ENCODE assay signal across 2 cellular contexts in the genomic region with DNA sequence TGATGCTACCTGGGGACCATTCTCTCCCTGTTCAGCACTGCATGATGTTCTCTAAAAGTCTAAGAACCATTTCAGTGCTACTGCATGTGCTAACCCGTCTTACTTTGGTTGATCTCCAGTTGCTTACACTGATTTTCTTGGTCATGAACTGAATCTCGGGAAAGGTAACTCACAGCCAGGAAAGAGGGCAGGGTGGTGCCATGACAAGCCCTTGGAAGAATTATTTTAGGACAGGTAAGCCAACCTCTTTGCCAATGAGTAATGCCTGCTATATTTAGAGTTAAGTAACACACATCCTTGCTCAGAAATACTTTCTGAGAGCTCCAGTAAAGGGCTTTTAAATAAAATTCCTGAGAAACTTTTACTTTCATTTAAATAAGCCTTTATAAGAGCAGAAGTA.
TF ChIP-seq lines count a peak whose summit lies in the region.

No MANE protein-coding gene starts in this region.

TF ChIP-seq in GM23338, 12 proteins besides CTCF, POLR2A, EP300 and RAD21 (continues in another document):
- no peak for TF ChIP-seq STAT1 (IDR thresholded peaks at IDR 0.05; ENCODE audit: unreplicated experiment)
- no peak for TF ChIP-seq CREB1 (CRISPR knock-in tag; IDR thresholded peaks at IDR 0.05; ENCODE audit: low read depth)
- no peak for TF ChIP-seq EZH2 (IDR thresholded peaks at IDR 0.05; ENCODE audit: low read depth, unreplicated experiment)
- TF ChIP-seq, protein P1, sequence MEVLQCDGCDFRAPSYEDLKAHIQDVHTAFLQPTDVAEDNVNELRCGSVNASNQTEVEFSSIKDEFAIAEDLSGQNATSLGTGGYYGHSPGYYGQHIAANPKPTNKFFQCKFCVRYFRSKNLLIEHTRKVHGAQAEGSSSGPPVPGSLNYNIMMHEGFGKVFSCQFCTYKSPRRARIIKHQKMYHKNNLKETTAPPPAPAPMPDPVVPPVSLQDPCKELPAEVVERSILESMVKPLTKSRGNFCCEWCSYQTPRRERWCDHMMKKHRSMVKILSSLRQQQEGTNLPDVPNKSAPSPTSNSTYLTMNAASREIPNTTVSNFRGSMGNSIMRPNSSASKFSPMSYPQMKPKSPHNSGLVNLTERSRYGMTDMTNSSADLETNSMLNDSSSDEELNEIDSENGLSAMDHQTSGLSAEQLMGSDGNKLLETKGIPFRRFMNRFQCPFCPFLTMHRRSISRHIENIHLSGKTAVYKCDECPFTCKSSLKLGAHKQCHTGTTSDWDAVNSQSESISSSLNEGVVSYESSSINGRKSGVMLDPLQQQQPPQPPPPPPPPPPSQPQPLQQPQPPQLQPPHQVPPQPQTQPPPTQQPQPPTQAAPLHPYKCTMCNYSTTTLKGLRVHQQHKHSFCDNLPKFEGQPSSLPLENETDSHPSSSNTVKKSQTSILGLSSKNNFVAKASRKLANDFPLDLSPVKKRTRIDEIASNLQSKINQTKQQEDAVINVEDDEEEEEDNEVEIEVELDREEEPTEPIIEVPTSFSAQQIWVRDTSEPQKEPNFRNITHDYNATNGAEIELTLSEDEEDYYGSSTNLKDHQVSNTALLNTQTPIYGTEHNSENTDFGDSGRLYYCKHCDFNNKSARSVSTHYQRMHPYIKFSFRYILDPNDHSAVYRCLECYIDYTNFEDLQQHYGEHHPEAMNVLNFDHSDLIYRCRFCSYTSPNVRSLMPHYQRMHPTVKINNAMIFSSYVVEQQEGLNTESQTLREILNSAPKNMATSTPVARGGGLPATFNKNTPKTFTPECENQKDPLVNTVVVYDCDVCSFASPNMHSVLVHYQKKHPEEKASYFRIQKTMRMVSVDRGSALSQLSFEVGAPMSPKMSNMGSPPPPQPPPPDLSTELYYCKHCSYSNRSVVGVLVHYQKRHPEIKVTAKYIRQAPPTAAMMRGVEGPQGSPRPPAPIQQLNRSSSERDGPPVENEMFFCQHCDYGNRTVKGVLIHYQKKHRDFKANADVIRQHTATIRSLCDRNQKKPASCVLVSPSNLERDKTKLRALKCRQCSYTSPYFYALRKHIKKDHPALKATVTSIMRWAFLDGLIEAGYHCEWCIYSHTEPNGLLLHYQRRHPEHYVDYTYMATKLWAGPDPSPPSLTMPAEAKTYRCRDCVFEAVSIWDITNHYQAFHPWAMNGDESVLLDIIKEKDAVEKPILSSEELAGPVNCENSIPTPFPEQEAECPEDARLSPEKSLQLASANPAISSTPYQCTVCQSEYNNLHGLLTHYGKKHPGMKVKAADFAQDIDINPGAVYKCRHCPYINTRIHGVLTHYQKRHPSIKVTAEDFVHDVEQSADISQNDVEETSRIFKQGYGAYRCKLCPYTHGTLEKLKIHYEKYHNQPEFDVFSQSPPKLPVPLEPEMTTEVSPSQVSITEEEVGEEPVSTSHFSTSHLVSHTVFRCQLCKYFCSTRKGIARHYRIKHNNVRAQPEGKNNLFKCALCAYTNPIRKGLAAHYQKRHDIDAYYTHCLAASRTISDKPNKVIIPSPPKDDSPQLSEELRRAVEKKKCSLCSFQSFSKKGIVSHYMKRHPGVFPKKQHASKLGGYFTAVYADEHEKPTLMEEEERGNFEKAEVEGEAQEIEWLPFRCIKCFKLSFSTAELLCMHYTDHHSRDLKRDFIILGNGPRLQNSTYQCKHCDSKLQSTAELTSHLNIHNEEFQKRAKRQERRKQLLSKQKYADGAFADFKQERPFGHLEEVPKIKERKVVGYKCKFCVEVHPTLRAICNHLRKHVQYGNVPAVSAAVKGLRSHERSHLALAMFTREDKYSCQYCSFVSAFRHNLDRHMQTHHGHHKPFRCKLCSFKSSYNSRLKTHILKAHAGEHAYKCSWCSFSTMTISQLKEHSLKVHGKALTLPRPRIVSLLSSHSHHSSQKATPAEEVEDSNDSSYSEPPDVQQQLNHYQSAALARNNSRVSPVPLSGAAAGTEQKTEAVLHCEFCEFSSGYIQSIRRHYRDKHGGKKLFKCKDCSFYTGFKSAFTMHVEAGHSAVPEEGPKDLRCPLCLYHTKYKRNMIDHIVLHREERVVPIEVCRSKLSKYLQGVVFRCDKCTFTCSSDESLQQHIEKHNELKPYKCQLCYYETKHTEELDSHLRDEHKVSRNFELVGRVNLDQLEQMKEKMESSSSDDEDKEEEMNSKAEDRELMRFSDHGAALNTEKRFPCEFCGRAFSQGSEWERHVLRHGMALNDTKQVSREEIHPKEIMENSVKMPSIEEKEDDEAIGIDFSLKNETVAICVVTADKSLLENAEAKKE (CRISPR knock-in tag; IDR thresholded peaks at IDR 0.05) = no peak
- no peak for TF ChIP-seq NANOG (IDR thresholded peaks at IDR 0.05; ENCODE audit: borderline replicate concordance)
- TF ChIP-seq, protein P2, sequence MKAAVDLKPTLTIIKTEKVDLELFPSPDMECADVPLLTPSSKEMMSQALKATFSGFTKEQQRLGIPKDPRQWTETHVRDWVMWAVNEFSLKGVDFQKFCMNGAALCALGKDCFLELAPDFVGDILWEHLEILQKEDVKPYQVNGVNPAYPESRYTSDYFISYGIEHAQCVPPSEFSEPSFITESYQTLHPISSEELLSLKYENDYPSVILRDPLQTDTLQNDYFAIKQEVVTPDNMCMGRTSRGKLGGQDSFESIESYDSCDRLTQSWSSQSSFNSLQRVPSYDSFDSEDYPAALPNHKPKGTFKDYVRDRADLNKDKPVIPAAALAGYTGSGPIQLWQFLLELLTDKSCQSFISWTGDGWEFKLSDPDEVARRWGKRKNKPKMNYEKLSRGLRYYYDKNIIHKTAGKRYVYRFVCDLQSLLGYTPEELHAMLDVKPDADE (IDR thresholded peaks at IDR 0.05) = no peak
- TF ChIP-seq, protein P3, sequence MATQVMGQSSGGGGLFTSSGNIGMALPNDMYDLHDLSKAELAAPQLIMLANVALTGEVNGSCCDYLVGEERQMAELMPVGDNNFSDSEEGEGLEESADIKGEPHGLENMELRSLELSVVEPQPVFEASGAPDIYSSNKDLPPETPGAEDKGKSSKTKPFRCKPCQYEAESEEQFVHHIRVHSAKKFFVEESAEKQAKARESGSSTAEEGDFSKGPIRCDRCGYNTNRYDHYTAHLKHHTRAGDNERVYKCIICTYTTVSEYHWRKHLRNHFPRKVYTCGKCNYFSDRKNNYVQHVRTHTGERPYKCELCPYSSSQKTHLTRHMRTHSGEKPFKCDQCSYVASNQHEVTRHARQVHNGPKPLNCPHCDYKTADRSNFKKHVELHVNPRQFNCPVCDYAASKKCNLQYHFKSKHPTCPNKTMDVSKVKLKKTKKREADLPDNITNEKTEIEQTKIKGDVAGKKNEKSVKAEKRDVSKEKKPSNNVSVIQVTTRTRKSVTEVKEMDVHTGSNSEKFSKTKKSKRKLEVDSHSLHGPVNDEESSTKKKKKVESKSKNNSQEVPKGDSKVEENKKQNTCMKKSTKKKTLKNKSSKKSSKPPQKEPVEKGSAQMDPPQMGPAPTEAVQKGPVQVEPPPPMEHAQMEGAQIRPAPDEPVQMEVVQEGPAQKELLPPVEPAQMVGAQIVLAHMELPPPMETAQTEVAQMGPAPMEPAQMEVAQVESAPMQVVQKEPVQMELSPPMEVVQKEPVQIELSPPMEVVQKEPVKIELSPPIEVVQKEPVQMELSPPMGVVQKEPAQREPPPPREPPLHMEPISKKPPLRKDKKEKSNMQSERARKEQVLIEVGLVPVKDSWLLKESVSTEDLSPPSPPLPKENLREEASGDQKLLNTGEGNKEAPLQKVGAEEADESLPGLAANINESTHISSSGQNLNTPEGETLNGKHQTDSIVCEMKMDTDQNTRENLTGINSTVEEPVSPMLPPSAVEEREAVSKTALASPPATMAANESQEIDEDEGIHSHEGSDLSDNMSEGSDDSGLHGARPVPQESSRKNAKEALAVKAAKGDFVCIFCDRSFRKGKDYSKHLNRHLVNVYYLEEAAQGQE (IDR thresholded peaks at IDR 0.05; ENCODE audit: unreplicated experiment) = no peak
- TF ChIP-seq POLR2AphosphoS5 (IDR thresholded peaks at IDR 0.05; ENCODE audit: low read depth) = no peak
- no peak for TF ChIP-seq JUNB (IDR thresholded peaks at IDR 0.05; ENCODE audit: unreplicated experiment)
- TF ChIP-seq EZH2phosphoT487 (IDR thresholded peaks at IDR 0.05; ENCODE audit: unreplicated experiment) = no peak

TF ChIP-seq in K562, 482 proteins besides CTCF, POLR2A, EP300 and RAD21:
- TF ChIP-seq ELF4 (CRISPR knock-in tag; IDR thresholded peaks at IDR 0.05) (no peak), ZNF212 (CRISPR knock-in tag; IDR thresholded peaks at IDR 0.05) (no peak), ZBTB7A (IDR thresholded peaks at IDR 0.05; ENCODE audit: borderline replicate concordance, control insufficient read depth, low read depth, low read length) (no peak), PRMT5 (CRISPR knock-in tag; IDR thresholded peaks at IDR 0.05) (no peak), ZNF41 (CRISPR knock-in tag; conservative IDR thresholded peaks at IDR 0.05) (no peak), ZNF586 (CRISPR knock-in tag; conservative IDR thresholded peaks at IDR 0.05) (no peak), ZNF77 (CRISPR knock-in tag; IDR thresholded peaks at IDR 0.05) (no peak), HDAC1 (IDR thresholded peaks at IDR 0.05) (no peak), ZBTB8A (IDR thresholded peaks at IDR 0.05; ENCODE audit: partially characterized antibody) (no peak), HNRNPLL (IDR thresholded peaks at IDR 0.05; ENCODE audit: low read depth, low read length, poor library complexity, severe bottlenecking) (no peak)
- TF ChIP-seq, protein P4, sequence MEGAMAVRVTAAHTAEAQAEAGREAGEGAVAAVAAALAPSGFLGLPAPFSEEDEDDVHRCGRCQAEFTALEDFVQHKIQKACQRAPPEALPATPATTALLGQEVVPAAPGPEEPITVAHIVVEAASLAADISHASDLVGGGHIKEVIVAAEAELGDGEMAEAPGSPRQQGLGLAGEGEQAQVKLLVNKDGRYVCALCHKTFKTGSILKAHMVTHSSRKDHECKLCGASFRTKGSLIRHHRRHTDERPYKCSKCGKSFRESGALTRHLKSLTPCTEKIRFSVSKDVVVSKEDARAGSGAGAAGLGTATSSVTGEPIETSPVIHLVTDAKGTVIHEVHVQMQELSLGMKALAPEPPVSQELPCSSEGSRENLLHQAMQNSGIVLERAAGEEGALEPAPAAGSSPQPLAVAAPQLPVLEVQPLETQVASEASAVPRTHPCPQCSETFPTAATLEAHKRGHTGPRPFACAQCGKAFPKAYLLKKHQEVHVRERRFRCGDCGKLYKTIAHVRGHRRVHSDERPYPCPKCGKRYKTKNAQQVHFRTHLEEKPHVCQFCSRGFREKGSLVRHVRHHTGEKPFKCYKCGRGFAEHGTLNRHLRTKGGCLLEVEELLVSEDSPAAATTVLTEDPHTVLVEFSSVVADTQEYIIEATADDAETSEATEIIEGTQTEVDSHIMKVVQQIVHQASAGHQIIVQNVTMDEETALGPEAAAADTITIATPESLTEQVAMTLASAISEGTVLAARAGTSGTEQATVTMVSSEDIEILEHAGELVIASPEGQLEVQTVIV (CRISPR knock-in tag; IDR thresholded peaks at IDR 0.05; ENCODE audit: borderline replicate concordance) = no peak
- TF ChIP-seq, protein P5, sequence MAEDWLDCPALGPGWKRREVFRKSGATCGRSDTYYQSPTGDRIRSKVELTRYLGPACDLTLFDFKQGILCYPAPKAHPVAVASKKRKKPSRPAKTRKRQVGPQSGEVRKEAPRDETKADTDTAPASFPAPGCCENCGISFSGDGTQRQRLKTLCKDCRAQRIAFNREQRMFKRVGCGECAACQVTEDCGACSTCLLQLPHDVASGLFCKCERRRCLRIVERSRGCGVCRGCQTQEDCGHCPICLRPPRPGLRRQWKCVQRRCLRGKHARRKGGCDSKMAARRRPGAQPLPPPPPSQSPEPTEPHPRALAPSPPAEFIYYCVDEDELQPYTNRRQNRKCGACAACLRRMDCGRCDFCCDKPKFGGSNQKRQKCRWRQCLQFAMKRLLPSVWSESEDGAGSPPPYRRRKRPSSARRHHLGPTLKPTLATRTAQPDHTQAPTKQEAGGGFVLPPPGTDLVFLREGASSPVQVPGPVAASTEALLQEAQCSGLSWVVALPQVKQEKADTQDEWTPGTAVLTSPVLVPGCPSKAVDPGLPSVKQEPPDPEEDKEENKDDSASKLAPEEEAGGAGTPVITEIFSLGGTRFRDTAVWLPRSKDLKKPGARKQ (CRISPR knock-in tag; IDR thresholded peaks at IDR 0.05) = no peak
TF ChIP-seq in K562: peak in this region for 0.
